In the genomic region with DNA sequence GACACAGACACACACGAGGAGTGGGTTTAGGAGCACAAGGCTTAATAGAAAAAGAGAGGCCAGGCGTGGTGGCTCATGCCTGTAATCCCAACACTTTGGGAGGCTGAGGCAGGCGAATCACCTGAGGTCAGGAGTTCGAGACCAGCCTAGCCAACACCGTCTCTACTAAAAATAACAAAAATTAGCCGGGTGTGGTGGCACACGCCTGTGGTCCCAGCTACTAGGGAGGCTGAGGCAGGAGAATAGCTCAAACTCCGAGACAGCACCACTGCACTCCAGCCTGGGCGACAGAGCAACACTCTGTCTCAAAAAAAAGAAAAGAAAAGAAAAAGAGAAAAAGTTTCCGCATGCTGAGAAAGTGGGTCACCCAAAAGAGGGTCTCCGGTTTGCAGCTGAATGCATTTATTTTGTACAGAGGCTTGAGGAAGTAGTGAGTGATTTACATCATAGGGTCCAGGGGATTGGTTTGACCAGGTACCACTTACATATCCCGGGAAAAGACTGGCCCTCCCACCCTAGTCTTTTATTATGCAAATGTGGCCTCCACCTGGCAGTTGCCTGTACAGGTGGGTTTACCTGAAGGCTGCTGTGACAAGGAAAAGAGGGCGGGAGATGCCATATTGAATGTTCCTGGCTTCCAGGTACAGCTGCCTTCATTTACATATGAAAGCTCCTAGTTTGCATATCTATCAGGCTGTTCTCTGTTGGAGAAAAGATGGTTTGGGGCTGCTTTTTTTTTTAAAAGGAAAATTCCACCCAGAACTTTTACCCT, we compare ENCODE assay signal across 16 cellular contexts.
A peak's percentile ranks its signal among the peaks of the same experiment; 100 is the strongest.
DNase-seq lines count a peak whose midpoint lies in the region; ATAC-seq and TF ChIP-seq lines count a peak whose summit lies in the region.
"Had no signal": no experiment of that assay in that cellular context is flagged by ENCODE, and none has a peak within 500 bp of the region (broad histone marks: within the 10 kb centered on the region; RNA-seq: fewer than 3 reads in every experiment).

No MANE protein-coding gene starts in this region.

- peaks cover 8% of the 10 kb centered on the region for H3K9me3 ChIP-seq in HUES6 (ENCODE audit: control insufficient read depth, insufficient read depth, low read depth, low read length)
- H3K9me3 ChIP-seq in iPS-18a (ENCODE audit: control insufficient read depth, low read depth, low read length), result no peaks in the 10 kb centered on the region
- H3K9me3 ChIP-seq: BE2C, SJSA1 had no signal

- no peaks in the 10 kb centered on the region for H3K27me3 Mint-ChIP-seq in activated T-cell treated with anti-CD3 and anti-CD28 coated beads, Interleukin-2, amount 50 U/mL, for 24 hours
- H3K27me3 Mint-ChIP-seq: CD4-positive, alpha-beta memory T cell had no signal

- H3K27ac ChIP-seq in C4-2B, result peak overlapping the region; percentile 46
- H3K27ac ChIP-seq in HUES6 (ENCODE audit: low read depth, low read length), result peak overlapping the region; percentile 92
- peak overlapping the region; percentile 82 for H3K27ac ChIP-seq in iPS-18a (ENCODE audit: low read length)
- H3K27ac ChIP-seq in substantia nigra (ENCODE audit: low read depth, low read length, poor library complexity, severe bottlenecking), result no peak overlapping the region
- H3K27ac ChIP-seq: KMS-11, SJSA1 had no signal

- no peak for ATAC-seq in HG03442 (IDR thresholded peaks at IDR 0.05; ENCODE audit: unreplicated experiment)

- peaks cover 24% of the 10 kb centered on the region for H3K4me1 ChIP-seq in HUES6 (ENCODE audit: control insufficient read depth, insufficient read depth, low read length)
- H3K4me1 ChIP-seq in iPS-18a (ENCODE audit: control insufficient read depth, low read depth, low read length), result peaks cover 32% of the 10 kb centered on the region

- H3K4me3 ChIP-seq in HUES6 (ENCODE audit: low read depth, low read length), result no peak overlapping the region
- H3K4me3 ChIP-seq in iPS-18a (ENCODE audit: low read length), result no peak overlapping the region
- H3K4me3 ChIP-seq: SJSA1 had no signal

- peaks cover 9% of the 10 kb centered on the region for H3K9me3 Mint-ChIP-seq in activated T-cell treated with anti-CD3 and anti-CD28 coated beads, Interleukin-2, amount 50 U/mL, for 24 hours

- no peak overlapping the region for H3K9ac ChIP-seq in HUES6 (ENCODE audit: low read length)
- H3K9ac ChIP-seq in iPS-18a (ENCODE audit: low read length), result peak overlapping the region; percentile 38
- H3K9ac ChIP-seq: KMS-11 had no signal

- no peak for TF ChIP-seq CTCF in C4-2B (conservative IDR thresholded peaks at IDR 0.05)

- H3K4me1 Mint-ChIP-seq in activated T-cell treated with anti-CD3 and anti-CD28 coated beads, Interleukin-2, amount 50 U/mL, for 24 hours (ENCODE audit: low read depth), result no peaks in the 10 kb centered on the region
- H3K4me1 Mint-ChIP-seq: CD4-positive, alpha-beta memory T cell had no signal

- H3K4me3 Mint-ChIP-seq in activated T-cell treated with anti-CD3 and anti-CD28 coated beads, Interleukin-2, amount 50 U/mL, for 24 hours, result no peak overlapping the region
- H3K4me3 Mint-ChIP-seq: CD4-positive, alpha-beta memory T cell had no signal

- H3K36me3 ChIP-seq in HUES6 (ENCODE audit: control insufficient read depth, insufficient read depth, low read length), result no peaks in the 10 kb centered on the region
- H3K36me3 ChIP-seq in iPS-18a (ENCODE audit: control insufficient read depth, low read depth, low read length), result no peaks in the 10 kb centered on the region
- H3K36me3 ChIP-seq: BE2C, SJSA1 had no signal

- H3K27ac Mint-ChIP-seq in activated T-cell treated with anti-CD3 and anti-CD28 coated beads, Interleukin-2, amount 50 U/mL, for 24 hours, result no peak overlapping the region
- H3K27ac Mint-ChIP-seq: CD4-positive, alpha-beta memory T cell had no signal

- H3K36me3 Mint-ChIP-seq in activated T-cell treated with anti-CD3 and anti-CD28 coated beads, Interleukin-2, amount 50 U/mL, for 24 hours (ENCODE audit: low read depth), result no peaks in the 10 kb centered on the region
- H3K36me3 Mint-ChIP-seq: CD4-positive, alpha-beta memory T cell had no signal

- peak; percentile 18 for DNase-seq in NCI-H748 treated with DMSO at 0.1 percent for 48 hours (lab: John Stamatoyannopoulos, UW)
- no peak for DNase-seq in activated T-cell treated with anti-CD3 and anti-CD28 coated beads, Interleukin-2, amount 50 U/mL, for 24 hours
- DNase-seq in substantia nigra (lab: John Stamatoyannopoulos, UW), result no peak
- DNase-seq in NCI-H2227 (lab: John Stamatoyannopoulos, UW; ENCODE audit: unreplicated experiment), result no peak
- DNase-seq: 8988T; BE2C; CD4-positive, alpha-beta memory T cell; DMS79 treated with DMSO at 0.1 percent for 48 hours; NCI-H1436 treated with DMSO at 0.1 percent for 48 hours; NCI-H2081 treated with DMSO at 0.1 percent for 48 hours had no signal

- H3K27me3 ChIP-seq in HUES6 (ENCODE audit: control insufficient read depth, insufficient read depth, low read length) (no peaks in the 10 kb centered on the region), iPS-18a (ENCODE audit: control insufficient read depth, insufficient read depth, low read length) (no peaks in the 10 kb centered on the region)
- H3K27me3 ChIP-seq: BE2C, SJSA1 had no signal
